ENCODE assay signal across 28 cellular contexts in genomic region chr4:26709246-26709645, GRCh38.
"Had no signal": no experiment of that assay in that cellular context is flagged by ENCODE, and none has a peak within 500 bp of the region (broad histone marks: within the 10 kb centered on the region; RNA-seq: fewer than 3 reads in every experiment).

No MANE protein-coding gene starts in this region.

- H3K4me3 Mint-ChIP-seq: naive thymus-derived CD8-positive, alpha-beta T cell; nephron; neural crest cell; stimulated activated naive B cell treated with anti-CD40 and anti-IgM and Interleukin-4, amounts not matched to agents 10 μg/mL and 1 μg/mL and 100 μg/mL, for 72 hours had no signal

- H3K4me1 ChIP-seq: left lung, lower lobe of right lung, right atrium auricular region, stomach, testis, thyroid gland, transverse colon, upper lobe of left lung, vagina had no signal

- H3K27ac ChIP-seq: lower lobe of right lung, right atrium auricular region, skin epidermis, stomach, testis, thyroid gland, transverse colon, upper lobe of left lung, vagina had no signal

- ATAC-seq: left cardiac atrium; left lung; lower lobe of right lung; naive thymus-derived CD8-positive, alpha-beta T cell; sciatic nerve; stimulated activated naive B cell treated with anti-CD40 and anti-IgM and Interleukin-4, amounts not matched to agents 10 μg/mL and 1 μg/mL and 100 μg/mL, for 72 hours; stimulated activated naive CD8-positive, alpha-beta T cell treated with anti-CD3 and anti-CD28 coated beads, Interleukin-15, Interleukin-2, amounts not matched to agents 100 U/mL and 50 U/mL, for 24 hours had no signal

- H3K4me1 Mint-ChIP-seq: naive thymus-derived CD8-positive, alpha-beta T cell; nephron; neural crest cell; stimulated activated naive B cell treated with anti-CD40 and anti-IgM and Interleukin-4, amounts not matched to agents 10 μg/mL and 1 μg/mL and 100 μg/mL, for 72 hours had no signal

- H3K36me3 ChIP-seq: left lung, lower lobe of right lung, right atrium auricular region, stomach, thyroid gland, transverse colon, upper lobe of left lung, vagina had no signal

- H3K9me3 ChIP-seq: lower lobe of right lung, right atrium auricular region, stomach, testis, thyroid gland, transverse colon, upper lobe of left lung, vagina had no signal

- H3K27ac Mint-ChIP-seq: naive thymus-derived CD8-positive, alpha-beta T cell; nephron; progenitor cell of endocrine pancreas; stimulated activated naive B cell treated with anti-CD40 and anti-IgM and Interleukin-4, amounts not matched to agents 10 μg/mL and 1 μg/mL and 100 μg/mL, for 72 hours had no signal

- H3K27me3 Mint-ChIP-seq: naive thymus-derived CD8-positive, alpha-beta T cell; progenitor cell of endocrine pancreas; stimulated activated naive B cell treated with anti-CD40 and anti-IgM and Interleukin-4, amounts not matched to agents 10 μg/mL and 1 μg/mL and 100 μg/mL, for 72 hours had no signal

- H3K4me3 ChIP-seq: left lung, lower lobe of right lung, right atrium auricular region, skin epidermis, stomach, testis, thyroid gland, transverse colon, upper lobe of left lung, vagina had no signal

- DNase-seq: hippocampal formation; kidney glomerular epithelial cell; left cardiac atrium; left lung; lower lobe of right lung; mammary epithelial cell; mesenchymal stem cell; naive thymus-derived CD8-positive, alpha-beta T cell; occipital lobe; stimulated activated CD4-positive, alpha-beta T cell treated with anti-CD3 and anti-CD28 coated beads, Interleukin-12 subunit alpha, Interleukin-12 subunit beta, amount 100 ng/mL, for 4 hours; stimulated activated CD4-positive, alpha-beta T cell treated with anti-CD3 and anti-CD28 coated beads, Interleukin-15, amount 100 ng/mL, for 24 hours; stimulated activated CD4-positive, alpha-beta T cell treated with anti-CD3 and anti-CD28 coated beads, Interleukin-2, amount 100 ng/mL, for 24 hours; stimulated activated CD4-positive, alpha-beta T cell treated with anti-CD3 and anti-CD28 coated beads, Interleukin-4, amount 100 ng/mL, for 1 hour; stimulated activated naive B cell treated with anti-CD40 and anti-IgM and Interleukin-4, amounts not matched to agents 10 μg/mL and 1 μg/mL and 100 μg/mL, for 72 hours; stimulated activated naive CD8-positive, alpha-beta T cell treated with anti-CD3 and anti-CD28 coated beads, Interleukin-15, Interleukin-2, amounts not matched to agents 100 U/mL and 50 U/mL, for 24 hours; stomach; testis; thyroid gland; transverse colon; upper lobe of left lung had no signal

- H3K27me3 ChIP-seq: left lung, right atrium auricular region, stomach, testis, thyroid gland, transverse colon, upper lobe of left lung, vagina had no signal

- FAIRE-seq: keratinocyte had no signal
